Comparison of ENCODE assay signal across 27 cellular contexts in the genomic region with DNA sequence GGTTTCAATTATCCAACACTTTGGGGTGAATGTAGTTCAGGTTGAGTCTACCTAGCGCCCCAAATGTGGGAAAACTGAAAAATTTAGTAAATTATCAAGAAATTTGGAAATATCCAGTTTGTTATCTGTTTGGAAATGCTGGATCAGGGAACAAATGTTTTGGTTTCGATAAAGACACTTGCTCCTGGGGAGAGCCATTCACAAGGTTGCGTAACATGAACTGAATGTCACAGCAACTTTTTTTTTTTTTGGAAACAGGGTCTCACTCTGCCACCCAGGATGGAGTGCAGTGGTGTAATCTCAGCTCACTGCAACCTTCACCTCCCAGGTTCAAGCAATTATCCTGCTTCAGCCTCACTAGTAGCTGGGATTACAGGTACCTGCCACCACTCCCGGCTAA.
"Had no signal": no experiment of that assay in that cellular context is flagged by ENCODE, and none has a peak within 500 bp of the region (broad histone marks: within the 10 kb centered on the region; RNA-seq: fewer than 3 reads in every experiment).

No MANE protein-coding gene starts in this region.

- H3K4me3 ChIP-seq: stomach, suprapubic skin, testis, thoracic aorta, thyroid gland, tibial artery, tibial nerve, transverse colon, upper lobe of left lung, upper lobe of right lung, uterus, vagina had no signal

- H3K27ac ChIP-seq: stomach, suprapubic skin, testis, thoracic aorta, thyroid gland, tibial artery, tibial nerve, transverse colon, upper lobe of left lung, upper lobe of right lung, uterus, vagina had no signal

- H3K27me3 ChIP-seq: stomach, suprapubic skin, testis, tibial artery, tibial nerve, transverse colon, upper lobe of left lung, upper lobe of right lung, uterus, vagina had no signal

- H3K36me3 ChIP-seq: stomach, suprapubic skin, thoracic aorta, thyroid gland, tibial artery, tibial nerve, transverse colon, upper lobe of left lung, upper lobe of right lung, uterus, vagina had no signal

- DNase-seq: stimulated activated CD4-positive, alpha-beta T cell treated with anti-CD3 and anti-CD28 coated beads, Interleukin-2, amount 100 ng/mL, for 48 hours; stimulated activated CD4-positive, alpha-beta T cell treated with anti-CD3 and anti-CD28 coated beads, Interleukin-4, amount 100 ng/mL, for 1 hour; stimulated activated CD4-positive, alpha-beta T cell treated with anti-CD3 and anti-CD28 coated beads, Interleukin-4, amount 100 ng/mL, for 24 hours; stimulated activated CD4-positive, alpha-beta T cell treated with anti-CD3 and anti-CD28 coated beads, Interleukin-4, amount 100 ng/mL, for 4 hours; stimulated activated CD8-positive, alpha-beta memory T cell treated with anti-CD3 and anti-CD28 coated beads, Interleukin-4, amount 100 ng/mL, for 48 hours; stimulated activated naive B cell treated with anti-CD40 and anti-IgM and Interleukin-4, amounts not matched to agents 10 μg/mL and 1 μg/mL and 100 μg/mL, for 72 hours; stimulated activated naive CD4-positive, alpha-beta T cell; stimulated activated naive CD4-positive, alpha-beta T cell treated with Interleukin-2 at 50 U/mL for 16 hours; stimulated activated naive CD8-positive, alpha-beta T cell treated with anti-CD3 and anti-CD28 coated beads, Interleukin-15, amount 100 ng/mL, for 72 hours; stimulated activated naive CD8-positive, alpha-beta T cell treated with anti-CD3 and anti-CD28 coated beads, Interleukin-15, Interleukin-2, amounts not matched to agents 100 U/mL and 50 U/mL, for 24 hours; stomach; substantia nigra; testis; thyroid gland; tibial artery; transverse colon; trophoblast cell; upper lobe of left lung; upper lobe of right lung; uterus had no signal

- FAIRE-seq: urothelium cell line had no signal

- H3K9me3 ChIP-seq: stomach, suprapubic skin, testis, thoracic aorta, thyroid gland, tibial artery, tibial nerve, transverse colon, upper lobe of left lung, upper lobe of right lung, uterus, vagina had no signal

- H3K4me1 ChIP-seq: stomach, suprapubic skin, testis, thyroid gland, tibial artery, tibial nerve, transverse colon, upper lobe of left lung, upper lobe of right lung, uterus, vagina had no signal

- ATAC-seq: stimulated activated effector memory CD8-positive, alpha-beta T cell treated with anti-CD3 and anti-CD28 coated beads, Interleukin-12 subunit alpha, Interleukin-12 subunit beta, amount 100 ng/mL, for 72 hours; stimulated activated memory B cell treated with anti-CD40 and anti-IgM and Interleukin-4, amounts not matched to agents 10 μg/mL and 1 μg/mL and 100 μg/mL, for 72 hours; stimulated activated naive B cell treated with anti-CD40 and anti-IgM and Interleukin-4, amounts not matched to agents 10 μg/mL and 1 μg/mL and 100 μg/mL, for 72 hours; stimulated activated naive CD8-positive, alpha-beta T cell treated with anti-CD3 and anti-CD28 coated beads, Interleukin-15, amount 100 ng/mL, for 72 hours; stimulated activated naive CD8-positive, alpha-beta T cell treated with anti-CD3 and anti-CD28 coated beads, Interleukin-15, Interleukin-2, amounts not matched to agents 100 U/mL and 50 U/mL, for 24 hours; upper lobe of right lung had no signal
